ENCODE assay signal across 24 cellular contexts in the genomic region with DNA sequence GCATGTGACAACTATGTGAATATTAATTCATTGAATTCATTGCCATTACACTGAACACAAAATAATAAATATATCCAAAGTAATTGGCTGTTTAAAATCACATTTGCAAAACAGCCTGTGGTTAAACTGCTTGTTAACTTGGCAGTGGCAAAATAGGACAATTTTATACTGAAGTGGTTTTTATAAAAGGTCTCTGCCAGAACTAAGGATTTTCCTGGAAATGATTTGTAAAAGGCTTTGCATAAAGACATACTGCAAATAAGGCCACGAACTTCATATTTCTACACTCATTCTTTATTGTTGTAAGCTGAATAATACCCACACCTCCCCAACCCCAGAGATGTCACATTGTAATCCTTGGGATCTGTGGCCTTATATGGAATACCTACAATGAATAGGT.
"Had no signal": no experiment of that assay in that cellular context is flagged by ENCODE, and none has a peak within 500 bp of the region (broad histone marks: within the 10 kb centered on the region; RNA-seq: fewer than 3 reads in every experiment).

No MANE protein-coding gene starts in this region.

- H3K9me3 ChIP-seq: MG63, SK-N-SH had no signal

- H3K27ac ChIP-seq: RWPE1 had no signal

- H3K36me3 ChIP-seq: MG63 had no signal

- FAIRE-seq: HepG2 had no signal

- H3K9me3 Mint-ChIP-seq: T-cell had no signal

- H3K27me3 Mint-ChIP-seq: T-cell had no signal

- H3K36me3 Mint-ChIP-seq: T-cell had no signal

- ATAC-seq: HepG2, Panc1, PC-3, T-cell had no signal

- H3K27ac Mint-ChIP-seq: T-cell had no signal

- DNase-seq: IMR-90; Karpas-422; KG1; MG63; NCI-H1105; NCI-H1417; NCI-H146; NCI-H1694 treated with DMSO at 0.1 percent for 48 hours; NCI-H1930; NCI-H2081; NCI-H2107; NCI-H2227 treated with DMSO at 0.1 percent for 48 hours; NCI-H524; NCI-H526 treated with DMSO at 0.1 percent for 48 hours; NCI-H748 treated with DMSO at 0.1 percent for 48 hours; NK-92 treated with Interleukin-12 subunit alpha and Interleukin-12 subunit beta, amount 100 ng/mL, for 24 hours; PC-3; SHP77; SK-N-SH; SW 1271; T-cell had no signal

- H3K4me1 Mint-ChIP-seq: T-cell had no signal

- H3K4me3 Mint-ChIP-seq: T-cell had no signal

- H3K27me3 ChIP-seq: MG63 had no signal

- H3K4me3 ChIP-seq: MG63 had no signal
